In genomic region chr9:127860779-127861178, GRCh38 we compare ENCODE assay signal across 17 cellular contexts. TPM values are rescaled to one million over a fixed set of nuclear protein-coding genes. Genes with fewer than 3 reads are reported as not detected.
DNase-seq lines count a peak whose midpoint lies in the region; ATAC-seq and TF ChIP-seq lines count a peak whose summit lies in the region.
"Had no signal": no experiment of that assay in that cellular context is flagged by ENCODE, and none has a peak within 500 bp of the region (broad histone marks: within the 10 kb centered on the region; RNA-seq: fewer than 3 reads in every experiment).

No MANE protein-coding gene starts in this region.

- H3K27ac Mint-ChIP-seq in central memory CD8-positive, alpha-beta T cell (ENCODE audit: low read depth): peak overlapping the region; percentile 87
- peak overlapping the region; percentile 54 for H3K27ac Mint-ChIP-seq in nephron progenitor cell

- H3K9me3 Mint-ChIP-seq in central memory CD8-positive, alpha-beta T cell: no peaks in the 10 kb centered on the region
- H3K9me3 Mint-ChIP-seq in nephron progenitor cell: no peaks in the 10 kb centered on the region

- H3K27me3 ChIP-seq in right atrium auricular region (no peaks in the 10 kb centered on the region), H7 (ENCODE audit: control insufficient read depth, insufficient read depth, low read length) (no peaks in the 10 kb centered on the region)
- H3K27me3 ChIP-seq: MG63 had no signal

- ATAC-seq in central memory CD8-positive, alpha-beta T cell (replicated peaks; ENCODE audit: extremely low read depth, poor library complexity, severe bottlenecking): no peak
- no peak for ATAC-seq in GM21576 (IDR thresholded peaks at IDR 0.05; ENCODE audit: unreplicated experiment)
- ATAC-seq: esophagus mucosa, GM12878 had no signal

- H3K4me3 ChIP-seq in right atrium auricular region (no peak overlapping the region), H7 (ENCODE audit: insufficient read depth, low read depth, low read length) (no peak overlapping the region)
- H3K4me3 ChIP-seq: GM12878, MG63 had no signal

- no peak overlapping the region for H3K4me3 Mint-ChIP-seq in central memory CD8-positive, alpha-beta T cell
- no peak overlapping the region for H3K4me3 Mint-ChIP-seq in nephron progenitor cell

- intact Hi-C loops in cardiac septum (cut with DNase I): loop anchor here (5.0 kb wide), 1 partner anchor 33 kb away; no protein-coding TSS in a partner anchor

- H3K36me3 ChIP-seq in right atrium auricular region: no peaks in the 10 kb centered on the region
- H3K36me3 ChIP-seq in H7 (replicated peaks; ENCODE audit: control insufficient read depth, insufficient read depth, low read length): no peaks in the 10 kb centered on the region
- H3K36me3 ChIP-seq: MG63 had no signal

- TF ChIP-seq CTCF in right atrium auricular region (IDR thresholded peaks at IDR 0.05): no peak
- TF ChIP-seq CTCF in nephron progenitor cell (IDR thresholded peaks at IDR 0.05): no peak

- no peaks in the 10 kb centered on the region for H3K36me3 Mint-ChIP-seq in central memory CD8-positive, alpha-beta T cell (ENCODE audit: insufficient read depth)
- H3K36me3 Mint-ChIP-seq in nephron progenitor cell (ENCODE audit: low read depth): no peaks in the 10 kb centered on the region

- H3K27ac ChIP-seq in right atrium auricular region: peak overlapping the region; percentile 86 to 88

- H3K27me3 Mint-ChIP-seq in central memory CD8-positive, alpha-beta T cell: no peaks in the 10 kb centered on the region
- H3K27me3 Mint-ChIP-seq in nephron progenitor cell (ENCODE audit: low read depth, poor library complexity): peaks cover 9% of the 10 kb centered on the region

- peaks cover 36% of the 10 kb centered on the region for H3K4me1 Mint-ChIP-seq in central memory CD8-positive, alpha-beta T cell
- peaks cover 70% of the 10 kb centered on the region for H3K4me1 Mint-ChIP-seq in nephron progenitor cell

- DNase-seq in right atrium auricular region (ENCODE audit: low spot score) (no peak), cardiac septum (ENCODE audit: low spot score) (no peak), nephron progenitor cell (no peak), dedifferentiated amniotic fluid mesenchymal stem cell (ENCODE audit: extremely low spot score) (no peak), NCI-H82 treated with DMSO at 0.1 percent for 48 hours (lab: John Stamatoyannopoulos, UW; ENCODE audit: unreplicated experiment) (no peak), H7 (no peak)
- no peak for DNase-seq in central memory CD8-positive, alpha-beta T cell (ENCODE audit: low spot score in 2 of 2)
- DNase-seq: activated gamma-delta T cell treated with Interleukin-2 at 50 U/mL for 16 hours; mesendoderm; MG63; NCI-H1694; NK-92 treated with Interleukin-12 subunit alpha and Interleukin-12 subunit beta, amount 100 ng/mL, for 24 hours; stimulated activated CD4-positive, alpha-beta T cell treated with anti-CD3 and anti-CD28 coated beads, Interleukin-2, amount 100 ng/mL, for 24 hours; substantia nigra had no signal

- peaks cover 0 to 80% of the 10 kb centered on the region in 2 donors for H3K4me1 ChIP-seq in right atrium auricular region

- no peaks in the 10 kb centered on the region for H3K9me3 ChIP-seq in right atrium auricular region
- H3K9me3 ChIP-seq: MG63 had no signal

RNA-seq across cellular contexts. Expression of gene ENG, which starts 6.3 kb away (rescaled TPM):
- total RNA-seq in right atrium auricular region: 100 to 1,000 TPM; 142 to 511 TPM
- 244 TPM for total RNA-seq in cardiac septum
- 1.4 and 1.8 TPM in 2 replicates for total RNA-seq in H7 (2014; rRNA removed; shearing (Covaris generic))

RNA-seq across cellular contexts. Expression of gene AK1, which starts 16.7 kb away (rescaled TPM):
- total RNA-seq in right atrium auricular region (100 to 1,000 TPM; 263 to 398 TPM), cardiac septum (484 TPM)
- 18.5 and 20.4 TPM in 2 replicates for total RNA-seq in H7 (2014; rRNA removed; shearing (Covaris generic))

RNA-seq across cellular contexts. Expression of gene ST6GALNAC6, which starts 38.6 kb away (rescaled TPM):
- total RNA-seq in right atrium auricular region (100 to 1,000 TPM in 1 of 2 donors, 10 to 100 TPM in 1; 68.2 to 106 TPM), cardiac septum (49.4 TPM)
- 30.6 and 37.4 TPM in 2 replicates for total RNA-seq in H7 (2014; rRNA removed; shearing (Covaris generic))

RNA-seq across cellular contexts. Expression of gene ST6GALNAC4, which starts 56.1 kb away (rescaled TPM):
- 10 to 100 TPM; 31.7 to 59.0 TPM for total RNA-seq in right atrium auricular region
- 48.1 TPM for total RNA-seq in cardiac septum
- total RNA-seq in H7 (2014; rRNA removed; shearing (Covaris generic)): 18.5 and 24.6 TPM in 2 replicates

RNA-seq across cellular contexts. Expression of gene FPGS, which starts 58.1 kb away (rescaled TPM):
- total RNA-seq in right atrium auricular region (10 to 100 TPM; 43.9 to 47.0 TPM), cardiac septum (36.5 TPM)
- 84.9 and 92.2 TPM in 2 replicates for total RNA-seq in H7 (2014; rRNA removed; shearing (Covaris generic))

Comparison
In these comparisons a context has a peak if more than half of its experiments do, and no peak if none do; other contexts are left out.
1. RNA of gene ENG, which starts 6.3 kb away (total RNA-seq): 142 to 511 TPM in right atrium auricular region and 244 TPM in cardiac septum (single experiment); 1.4 to 1.8 TPM in H7; every median in the first group is over 10 times any median in the second.
2. RNA of gene AK1, which starts 16.7 kb away (total RNA-seq): 484 TPM in cardiac septum (single experiment) and 263 to 398 TPM in right atrium auricular region; 18.5 to 20.4 TPM in H7; every median in the first group is over 10 times any median in the second.